In genomic region chr2:72539145-72539552, GRCh38 we compare ENCODE assay signal across 14 cellular contexts.
A peak's percentile ranks its signal among the peaks of the same experiment; 100 is the strongest.
DNase-seq lines count a peak whose midpoint lies in the region; ATAC-seq and TF ChIP-seq lines count a peak whose summit lies in the region.
"Had no signal": no experiment of that assay in that cellular context is flagged by ENCODE, and none has a peak within 500 bp of the region (broad histone marks: within the 10 kb centered on the region; RNA-seq: fewer than 3 reads in every experiment).

No MANE protein-coding gene starts in this region.

- in situ Hi-C loops in brain microvascular endothelial cell (cut with HindIII; ENCODE audit: low pct_ligation_motif_present, low sequenced_read_pairs) (no loop called here), GM13977 (cut with MboI; ENCODE audit: low pct_unique_long_range_greater_than_20kb, low sequenced_read_pairs, unreplicated experiment) (no loop called here)

- peaks cover 0 to 4% (median 0%) of the 10 kb centered on the region in 7 donors for H3K4me1 Mint-ChIP-seq in naive thymus-derived CD4-positive, alpha-beta T cell
- H3K4me1 Mint-ChIP-seq: stimulated activated effector memory CD8-positive, alpha-beta T cell treated with anti-CD3 and anti-CD28 coated beads, Interleukin-12 subunit alpha, Interleukin-12 subunit beta, amount 100 ng/mL, for 72 hours had no signal

- peaks cover 0 to 12% (median 0%) of the 10 kb centered on the region in 11 donors for H3K9me3 Mint-ChIP-seq in naive thymus-derived CD4-positive, alpha-beta T cell

- no peak overlapping the region for H3K27ac Mint-ChIP-seq in naive thymus-derived CD4-positive, alpha-beta T cell
- H3K27ac Mint-ChIP-seq: stimulated activated effector memory CD8-positive, alpha-beta T cell treated with anti-CD3 and anti-CD28 coated beads, Interleukin-12 subunit alpha, Interleukin-12 subunit beta, amount 100 ng/mL, for 72 hours had no signal

- H3K27ac ChIP-seq in brain microvascular endothelial cell = peak overlapping the region; percentile 84
- H3K27ac ChIP-seq in naive thymus-derived CD4-positive, alpha-beta T cell (ENCODE audit: low read depth, low read length) = no peak overlapping the region
- H3K27ac ChIP-seq: left ventricle myocardium inferior had no signal

- peaks cover 0 to 30% (median 21%) of the 10 kb centered on the region in 5 donors for H3K36me3 Mint-ChIP-seq in naive thymus-derived CD4-positive, alpha-beta T cell
- H3K36me3 Mint-ChIP-seq: stimulated activated effector memory CD8-positive, alpha-beta T cell treated with anti-CD3 and anti-CD28 coated beads, Interleukin-12 subunit alpha, Interleukin-12 subunit beta, amount 100 ng/mL, for 72 hours had no signal

- H3K4me1 ChIP-seq in naive thymus-derived CD4-positive, alpha-beta T cell (ENCODE audit: control insufficient read depth in 2 of 2, insufficient read depth in 2 of 2, low read length in 2 of 2) = no peaks in the 10 kb centered on the region

- H3K36me3 ChIP-seq in brain microvascular endothelial cell (replicated peaks) = no peaks in the 10 kb centered on the region
- H3K36me3 ChIP-seq in naive thymus-derived CD4-positive, alpha-beta T cell (ENCODE audit: control insufficient read depth in 2 of 3, insufficient read depth in 3 of 3, low read length in 3 of 3) = no peaks in the 10 kb centered on the region

- H3K27me3 Mint-ChIP-seq in naive thymus-derived CD4-positive, alpha-beta T cell = no peaks in the 10 kb centered on the region

- no peak overlapping the region for H3K4me3 Mint-ChIP-seq in naive thymus-derived CD4-positive, alpha-beta T cell
- H3K4me3 Mint-ChIP-seq: stimulated activated effector memory CD8-positive, alpha-beta T cell treated with anti-CD3 and anti-CD28 coated beads, Interleukin-12 subunit alpha, Interleukin-12 subunit beta, amount 100 ng/mL, for 72 hours had no signal

- no peak for TF ChIP-seq CTCF in AG04449 (IDR thresholded peaks at IDR 0.05; ENCODE audit: insufficient read depth, low read length, missing control alignments)
- TF ChIP-seq CTCF in HFF-Myc (IDR thresholded peaks at IDR 0.05; ENCODE audit: low read depth, low read length, missing control alignments) = no peak
- no peak for TF ChIP-seq CTCF in brain microvascular endothelial cell (IDR thresholded peaks at IDR 0.05; ENCODE audit: low read depth, low read length, missing control alignments)
- no peak for TF ChIP-seq CTCF in GM13977 (IDR thresholded peaks at IDR 0.05; ENCODE audit: extremely low read depth, insufficient read depth, missing control alignments)

- no peak for ATAC-seq in HG03442 (IDR thresholded peaks at IDR 0.05; ENCODE audit: unreplicated experiment)
- no peak for ATAC-seq in naive thymus-derived CD4-positive, alpha-beta T cell
- ATAC-seq: Panc1; stimulated activated effector memory CD8-positive, alpha-beta T cell treated with anti-CD3 and anti-CD28 coated beads, Interleukin-12 subunit alpha, Interleukin-12 subunit beta, amount 100 ng/mL, for 72 hours had no signal

- DNase-seq in AG04449 (ENCODE audit: low read depth, low spot score) = peak; percentile 10
- DNase-seq in HFF-Myc (ENCODE audit: extremely low read depth, low read depth) = peak; percentile 56
- peak; percentile 78 for DNase-seq in brain microvascular endothelial cell
- DNase-seq in kidney glomerular epithelial cell (lab: John Stamatoyannopoulos, UW) = peak; percentile 74
- DNase-seq in NCI-H69 (lab: John Stamatoyannopoulos, UW) = no peak
- DNase-seq in naive thymus-derived CD4-positive, alpha-beta T cell = no peak
- no peak for DNase-seq in GM13977 (ENCODE audit: low spot score)
- DNase-seq: activated naive CD4-positive, alpha-beta T cell treated with Interleukin-2 at 50 U/mL for 16 hours; cortex of kidney; left ventricle myocardium inferior; nucleus accumbens had no signal

- H3K4me3 ChIP-seq in AG04449 (ENCODE audit: low read depth, low read length) (no peak overlapping the region), HFF-Myc (replicated peaks; ENCODE audit: low read depth, low read length) (no peak overlapping the region), brain microvascular endothelial cell (ENCODE audit: low read depth, low read length) (no peak overlapping the region)
- no peak overlapping the region for H3K4me3 ChIP-seq in naive thymus-derived CD4-positive, alpha-beta T cell (ENCODE audit: low read length)
- H3K4me3 ChIP-seq: left ventricle myocardium inferior had no signal

- POLR2A ChIA-PET in AG04449 (lab: Yijun Ruan, JAX) = no interaction called here
- POLR2A ChIA-PET in naive thymus-derived CD4-positive, alpha-beta T cell (lab: Charles Lee) = no interaction called here

- CTCF ChIA-PET in AG04449 (lab: Yijun Ruan, JAX) = no interaction called here
- CTCF ChIA-PET in naive thymus-derived CD4-positive, alpha-beta T cell (lab: Charles Lee) = no interaction called here

- H3K9me3 ChIP-seq in naive thymus-derived CD4-positive, alpha-beta T cell (ENCODE audit: control insufficient read depth in 2 of 3, low read length in 3 of 3) = no peaks in the 10 kb centered on the region
- H3K9me3 ChIP-seq: left ventricle myocardium inferior had no signal

- H3K27me3 ChIP-seq in brain microvascular endothelial cell (replicated peaks) = no peaks in the 10 kb centered on the region
- H3K27me3 ChIP-seq in naive thymus-derived CD4-positive, alpha-beta T cell (ENCODE audit: control insufficient read depth in 2 of 2, insufficient read depth in 2 of 2, low read length in 2 of 2) = no peaks in the 10 kb centered on the region

- intact Hi-C loops in naive thymus-derived CD4-positive, alpha-beta T cell (cut with micrococcal nuclease) = no loop called here

Comparison
In these comparisons a context has a peak if more than half of its experiments do, and no peak if none do; other contexts are left out.
1. DNase-seq: peak in AG04449 (single experiment), HFF-Myc (single experiment), brain microvascular endothelial cell (single experiment) and kidney glomerular epithelial cell (single experiment); none in NCI-H69 (single experiment), naive thymus-derived CD4-positive, alpha-beta T cell (0 of 9) and GM13977 (single experiment).